Comparison of ENCODE assay signal across 2 cellular contexts in genomic region chr14:23829736-23830474, GRCh38.
A peak's percentile ranks its signal among the peaks of the same experiment; 100 is the strongest.
TF ChIP-seq lines count a peak whose summit lies in the region.

No MANE protein-coding gene starts in this region.

TF ChIP-seq in A549, 52 proteins besides CTCF, POLR2A, EP300 and RAD21 (continued from another document):
- TF ChIP-seq HMGXB4 (CRISPR knock-in tag; IDR thresholded peaks at IDR 0.05; ENCODE audit: borderline replicate concordance) = no peak
- no peak for TF ChIP-seq ZC3H11A (IDR thresholded peaks at IDR 0.05)
- peak; percentile 51 for TF ChIP-seq MAFK (IDR thresholded peaks at IDR 0.05; ENCODE audit: partially characterized antibody)
- TF ChIP-seq ESRRA (IDR thresholded peaks at IDR 0.05; ENCODE audit: borderline replicate concordance, low read length) = peak; percentile 58; the same call in 1 of the 2 replicates
- no peak for TF ChIP-seq ATOH8 (CRISPR knock-in tag; IDR thresholded peaks at IDR 0.05; ENCODE audit: low read depth)
- TF ChIP-seq BCL3 (IDR thresholded peaks at IDR 0.05) = no peak
- TF ChIP-seq ZSCAN20 (CRISPR knock-in tag; IDR thresholded peaks at IDR 0.05) = no peak
- TF ChIP-seq ZFP36 (IDR thresholded peaks at IDR 0.05; ENCODE audit: borderline replicate concordance, partially characterized antibody) = peak; percentile 12
- TF ChIP-seq KDM5A (IDR thresholded peaks at IDR 0.05) = no peak
- TF ChIP-seq FOSL2 (IDR thresholded peaks at IDR 0.05) = peak; percentile 85
- peak; percentile 98 for TF ChIP-seq FOSL2 (CRISPR knock-in tag; IDR thresholded peaks at IDR 0.05)
- no peak for TF ChIP-seq SREBF2 (IDR thresholded peaks at IDR 0.05)
- no peak for TF ChIP-seq RCOR1 (IDR thresholded peaks at IDR 0.05; ENCODE audit: low read depth, low read length)
- TF ChIP-seq HEYL (CRISPR knock-in tag; IDR thresholded peaks at IDR 0.05) = no peak
- peak; percentile 67; the same call in 1 of the 2 replicates for TF ChIP-seq GATA3 (IDR thresholded peaks at IDR 0.05; ENCODE audit: borderline replicate concordance)
- no peak for TF ChIP-seq NFE2L2 (conservative IDR thresholded peaks at IDR 0.05; ENCODE audit: low read length)
- no peak for TF ChIP-seq FOSB (CRISPR knock-in tag; IDR thresholded peaks at IDR 0.05)
- TF ChIP-seq RARB (CRISPR knock-in tag; IDR thresholded peaks at IDR 0.05) = no peak
- no peak for TF ChIP-seq HOXA7 (CRISPR knock-in tag; IDR thresholded peaks at IDR 0.05)
- 0 out of 5 replicates have a peak, but pooled peaks of 1 of the 2 experiments have one; percentile 37 for TF ChIP-seq JUN (IDR thresholded peaks at IDR 0.05)
- peak; percentile 63 for TF ChIP-seq JUNB (IDR thresholded peaks at IDR 0.05)
- TF ChIP-seq ZNF302 (CRISPR knock-in tag; IDR thresholded peaks at IDR 0.05) = no peak
- no peak for TF ChIP-seq EHF (CRISPR knock-in tag; IDR thresholded peaks at IDR 0.05)
- no peak for TF ChIP-seq HDAC2 (IDR thresholded peaks at IDR 0.05)
- TF ChIP-seq MAX (IDR thresholded peaks at IDR 0.05) = peak; percentile 65
- TF ChIP-seq SMC3 (IDR thresholded peaks at IDR 0.05) = no peak
- no peak for TF ChIP-seq ELK1 (IDR thresholded peaks at IDR 0.05; ENCODE audit: low read depth, low read length)
TF ChIP-seq in A549: peak in this region for 10.

TF ChIP-seq in GM23338, 12 proteins besides CTCF, POLR2A, EP300 and RAD21 (continued from another document):
- TF ChIP-seq REST (IDR thresholded peaks at IDR 0.05; ENCODE audit: unreplicated experiment) = no peak
- no peak for TF ChIP-seq CREB1 (CRISPR knock-in tag; IDR thresholded peaks at IDR 0.05; ENCODE audit: low read depth)
- no peak for TF ChIP-seq EZH2 (IDR thresholded peaks at IDR 0.05; ENCODE audit: low read depth, unreplicated experiment)
- TF ChIP-seq ZNF462 (CRISPR knock-in tag; IDR thresholded peaks at IDR 0.05) = no peak
